Comparison of ENCODE assay signal across 8 cellular contexts in genomic region chr17:44350733-44351226, GRCh38. TPM values are rescaled to one million over a fixed set of nuclear protein-coding genes. Genes with fewer than 3 reads are reported as not detected.
DNase-seq lines count a peak whose midpoint lies in the region; ATAC-seq and TF ChIP-seq lines count a peak whose summit lies in the region.

No MANE protein-coding gene starts in this region.

- H3K4me3 ChIP-seq in colonic mucosa = no peak overlapping the region
- H3K4me3 ChIP-seq in lower lobe of right lung = no peak overlapping the region

- intact Hi-C loops in colonic mucosa (cut with DNase I) = no loop called here
- intact Hi-C loops in lower lobe of right lung (cut with DNase I) = no loop called here

- H3K27me3 ChIP-seq in colonic mucosa (no peaks in the 10 kb centered on the region), lower lobe of right lung (ENCODE audit: low read depth) (no peaks in the 10 kb centered on the region)

- H3K9me3 ChIP-seq in colonic mucosa = no peaks in the 10 kb centered on the region
- no peaks in the 10 kb centered on the region for H3K9me3 ChIP-seq in lower lobe of right lung

- peak; percentile 80 for TF ChIP-seq CTCF in colonic mucosa (IDR thresholded peaks at IDR 0.05)
- TF ChIP-seq CTCF in lower lobe of right lung (IDR thresholded peaks at IDR 0.05) = peak; percentile 77

- peak; percentile 61 to 69 for ATAC-seq in lower lobe of right lung
- no peak for ATAC-seq in HG02678 (IDR thresholded peaks at IDR 0.05; ENCODE audit: unreplicated experiment)

- peaks cover 5% of the 10 kb centered on the region for H3K36me3 ChIP-seq in colonic mucosa
- peaks cover 46% of the 10 kb centered on the region for H3K36me3 ChIP-seq in lower lobe of right lung

- H3K27ac ChIP-seq in colonic mucosa (no peak overlapping the region), lower lobe of right lung (no peak overlapping the region)

- H3K4me1 ChIP-seq in colonic mucosa = peaks cover 6% of the 10 kb centered on the region
- H3K4me1 ChIP-seq in lower lobe of right lung = peaks cover 31% of the 10 kb centered on the region

- H3K9ac ChIP-seq in colonic mucosa (ENCODE audit: low read depth in 2 of 2, low read length in 2 of 2) = no peak overlapping the region

- DNase-seq in NCI-H1436 (lab: John Stamatoyannopoulos, UW) (peak; percentile 59), NCI-H1436 treated with DMSO at 0.1 percent for 48 hours (lab: John Stamatoyannopoulos, UW) (no peak), NCI-H1105 (lab: John Stamatoyannopoulos, UW) (peak; percentile 26), colonic mucosa (peak; percentile 74), lower lobe of right lung (peak; percentile 78)
- DNase-seq in activated CD4-positive, alpha-beta T cell treated with anti-CD3 and anti-CD28 coated beads for 48 hours = peak; percentile 84
- DNase-seq in stimulated activated CD8-positive, alpha-beta memory T cell treated with anti-CD3 and anti-CD28 coated beads, Interleukin-15, amount 100 ng/mL, for 4 hours (ENCODE audit: low read depth in 2 of 2) = peak; percentile 42 to 50

RNA-seq across cellular contexts. Expression of gene GRN, which starts 5.7 kb away (rescaled TPM):
- total RNA-seq in colonic mucosa (100 to 1,000 TPM; 343 to 466 TPM), lower lobe of right lung (1,241 TPM)

RNA-seq across cellular contexts. Expression of gene FAM171A2, which starts 12.9 kb away (rescaled TPM):
- under 1 TPM; 0.64 to 0.72 TPM for total RNA-seq in colonic mucosa
- total RNA-seq in lower lobe of right lung = 1.2 TPM

RNA-seq across cellular contexts. Expression of gene SLC25A39, which starts 26.2 kb away (rescaled TPM):
- total RNA-seq in colonic mucosa = 100 to 1,000 TPM; 115 to 267 TPM
- 76.1 TPM for total RNA-seq in lower lobe of right lung

RNA-seq across cellular contexts. Expression of gene ITGA2B, which starts 38.7 kb away (rescaled TPM):
- total RNA-seq in colonic mucosa = under 1 TPM; 0.37 to 0.69 TPM
- 5.2 TPM for total RNA-seq in lower lobe of right lung

RNA-seq across cellular contexts. Expression of gene RUNDC3A, which starts 42.4 kb away (rescaled TPM):
- total RNA-seq in colonic mucosa = 1 to 10 TPM in 1 of 2 donors, under 1 TPM in 1; 0.52 to 1.4 TPM
- total RNA-seq in lower lobe of right lung = 0.38 TPM
